17 cellular contexts compared by ENCODE assay signal in genomic region chr17:2912754-2913153, GRCh38.
DNase-seq lines count a peak whose midpoint lies in the region; ATAC-seq and TF ChIP-seq lines count a peak whose summit lies in the region.
"Had no signal": no experiment of that assay in that cellular context is flagged by ENCODE, and none has a peak within 500 bp of the region (broad histone marks: within the 10 kb centered on the region; RNA-seq: fewer than 3 reads in every experiment).

No MANE protein-coding gene starts in this region.

- no peak overlapping the region for H3K4me3 Mint-ChIP-seq in WTC11
- no peak overlapping the region for H3K4me3 Mint-ChIP-seq in type B pancreatic cell
- H3K4me3 Mint-ChIP-seq: B cell; CD14-positive monocyte; CD4-positive, alpha-beta T cell; CD8-positive, alpha-beta memory T cell had no signal

- H3K9me3 ChIP-seq in HEK293 (ENCODE audit: control insufficient read depth, insufficient read depth, low read depth, low read length), result no peaks in the 10 kb centered on the region
- H3K9me3 ChIP-seq: BLaER1 treated with 17β-estradiol and CSF1 and Interleukin-3, amounts not matched to agents 10 nM and 100 nM had no signal

- POLR2A ChIA-PET in HEK293 (lab: Yijun Ruan, JAX), result no interaction called here
- POLR2A ChIA-PET in WTC11 (lab: Charles Lee), result no interaction called here

- H3K27me3 Mint-ChIP-seq in WTC11 (ENCODE audit: low read depth) (no peaks in the 10 kb centered on the region), type B pancreatic cell (no peaks in the 10 kb centered on the region)
- H3K27me3 Mint-ChIP-seq: B cell; CD4-positive, alpha-beta T cell; CD8-positive, alpha-beta memory T cell had no signal

- H3K4me3 ChIP-seq in HEK293 (ENCODE audit: low read depth, low read length), result no peak overlapping the region
- H3K4me3 ChIP-seq: BLaER1 treated with 17β-estradiol and CSF1 and Interleukin-3, amounts not matched to agents 10 nM and 100 nM had no signal

- no peaks in the 10 kb centered on the region for H3K4me1 ChIP-seq in HEK293 (ENCODE audit: control insufficient read depth, insufficient read depth, low read length)

- H3K36me3 ChIP-seq in HEK293 (ENCODE audit: control insufficient read depth in 2 of 2, insufficient read depth in 1 of 2, low read length in 2 of 2), result no peaks in the 10 kb centered on the region

- H3K4me1 Mint-ChIP-seq in WTC11, result peaks cover 18% of the 10 kb centered on the region
- peaks cover 5% of the 10 kb centered on the region for H3K4me1 Mint-ChIP-seq in type B pancreatic cell (ENCODE audit: unreplicated experiment)
- H3K4me1 Mint-ChIP-seq: CD14-positive monocyte had no signal

- H3K27ac Mint-ChIP-seq in WTC11, result 0 out of 2 replicates have a peak overlapping the region, but pooled peaks have one; percentile 17
- peak overlapping the region; percentile 62 for H3K27ac Mint-ChIP-seq in type B pancreatic cell
- H3K27ac Mint-ChIP-seq: B cell; CD4-positive, alpha-beta T cell had no signal

- H3K9me3 Mint-ChIP-seq in WTC11 (no peaks in the 10 kb centered on the region), type B pancreatic cell (no peaks in the 10 kb centered on the region)
- H3K9me3 Mint-ChIP-seq: CD4-positive, alpha-beta T cell; CD8-positive, alpha-beta memory T cell had no signal

- ATAC-seq in WTC11, result no peak
- no peak for ATAC-seq in GM18861 (IDR thresholded peaks at IDR 0.05; ENCODE audit: unreplicated experiment)

- TF ChIP-seq CTCF in HEK293 (tag by site-specific recombination; IDR thresholded peaks at IDR 0.05) (no peak), WTC11 (IDR thresholded peaks at IDR 0.05) (no peak), type B pancreatic cell (conservative IDR thresholded peaks at IDR 0.05) (no peak)

- no peak overlapping the region for H3K27ac ChIP-seq in HEK293 (ENCODE audit: extremely low read depth, low read depth, low read length)

- peaks cover 20% of the 10 kb centered on the region for H3K36me3 Mint-ChIP-seq in WTC11
- no peaks in the 10 kb centered on the region for H3K36me3 Mint-ChIP-seq in type B pancreatic cell

- DNase-seq in WTC11 (ENCODE audit: low spot score), result no peak
- DNase-seq in type B pancreatic cell (ENCODE audit: extremely low spot score, unreplicated experiment), result no peak
- DNase-seq in UCSD-AML1 (lab: John Stamatoyannopoulos, UW; ENCODE audit: unreplicated experiment), result no peak
- no peak for DNase-seq in DMS114 treated with DMSO at 0.1 percent for 48 hours (lab: John Stamatoyannopoulos, UW; ENCODE audit: unreplicated experiment)
- DNase-seq: CD4-positive, alpha-beta T cell; CD8-positive, alpha-beta memory T cell; DMS 273 treated with DMSO at 0.1 percent for 48 hours; DMS53; DMS79 treated with DMSO at 0.1 percent for 48 hours; GF-D8; GOT3; HCEC 1CT had no signal

- CTCF ChIA-PET in HEK293 (lab: Yijun Ruan, JAX), result interaction anchor here (0.6 to 0.7 kb wide), 3 partner anchors 17 to 116 kb away, joined by 3 read pairs; no protein-coding TSS in a partner anchor
- CTCF ChIA-PET in WTC11 (lab: Charles Lee), result no interaction called here

TF ChIP-seq in HEK293, 187 proteins besides CTCF, POLR2A, EP300 and RAD21:
- no peak for TF ChIP-seq ZNF354C (tag by site-specific recombination; IDR thresholded peaks at IDR 0.05; ENCODE audit: borderline replicate concordance, low read depth)
- TF ChIP-seq ZNF140 (tag by site-specific recombination; IDR thresholded peaks at IDR 0.05), result no peak
- TF ChIP-seq PBX3 (CRISPR knock-in tag; IDR thresholded peaks at IDR 0.05), result no peak
- TF ChIP-seq ZNF121 (tag by site-specific recombination; IDR thresholded peaks at IDR 0.05), result peak; percentile 71
- no peak for TF ChIP-seq ZNF449 (tag by site-specific recombination; IDR thresholded peaks at IDR 0.05)

TF ChIP-seq in WTC11, 78 proteins besides CTCF, POLR2A, EP300 and RAD21:
- TF ChIP-seq STAT6 (CRISPR knock-in tag; conservative IDR thresholded peaks at IDR 0.05; ENCODE audit: low read depth) (no peak), ZNF121 (CRISPR knock-in tag; IDR thresholded peaks at IDR 0.05) (peak; percentile 89)

Comparison
In these comparisons a context has a peak if more than half of its experiments do, and no peak if none do; other contexts are left out.
1. Of the 8 proteins assayed by ChIP-seq in both HEK293 and WTC11: peak only in HEK293: none; only in WTC11: none; in both: ZNF121; in neither: 7.